Comparison of ENCODE assay signal across 27 cellular contexts in the genomic region with DNA sequence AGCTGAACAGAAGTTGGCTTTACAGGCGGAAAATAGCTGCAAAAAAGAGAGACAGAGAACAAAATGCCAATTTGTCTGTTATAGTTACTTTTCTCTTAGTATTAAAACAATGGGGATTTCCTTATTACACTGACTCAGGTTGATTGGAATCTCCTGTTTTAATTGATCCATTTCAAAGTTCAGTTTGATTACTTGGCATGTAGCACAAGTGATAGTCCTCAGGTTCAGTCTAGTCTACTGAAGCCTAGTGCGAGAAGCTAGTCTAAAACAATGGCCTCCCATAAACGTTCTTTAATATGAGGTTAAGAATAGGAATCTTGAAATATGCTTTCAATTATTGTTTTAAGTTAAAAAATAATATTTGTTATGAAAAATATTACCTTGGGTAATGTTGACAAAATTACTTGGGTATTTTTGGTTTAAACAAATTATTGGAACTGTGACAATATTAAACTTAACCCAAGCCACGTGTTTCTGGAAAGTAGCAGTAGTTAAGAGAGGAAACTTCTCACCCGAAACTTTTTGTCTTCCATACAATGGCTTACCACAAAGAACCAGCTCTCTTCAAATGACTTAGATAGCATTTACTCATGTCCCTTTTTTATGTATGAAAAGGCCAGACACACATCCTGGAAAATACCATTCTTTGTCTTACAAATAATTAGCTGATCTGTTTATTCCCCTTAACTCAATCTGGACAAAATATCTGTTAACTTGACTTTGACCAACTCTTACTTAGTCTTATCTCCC.
DNase-seq lines count a peak whose midpoint lies in the region; ATAC-seq, FAIRE-seq and TF ChIP-seq lines count a peak whose summit lies in the region.
"Had no signal": no experiment of that assay in that cellular context is flagged by ENCODE, and none has a peak within 500 bp of the region (broad histone marks: within the 10 kb centered on the region; RNA-seq: fewer than 3 reads in every experiment).

No MANE protein-coding gene starts in this region.

- H3K4me1 Mint-ChIP-seq in activated T-cell treated with anti-CD3 and anti-CD28 coated beads, Interleukin-2, amount 50 U/mL, for 72 hours (ENCODE audit: low read depth) = no peaks in the 10 kb centered on the region
- H3K4me1 Mint-ChIP-seq in activated T-cell treated with anti-CD3 and anti-CD28 coated beads, Interleukin-2, amount 50 U/mL, for 24 hours (ENCODE audit: low read depth) = peaks cover 1% of the 10 kb centered on the region
- H3K4me1 Mint-ChIP-seq in GM23338 = peaks cover 6% of the 10 kb centered on the region; the same call in 2 of the 3 replicates
- H3K4me1 Mint-ChIP-seq: B cell had no signal

- peak overlapping the region; percentile 54 for H3K27ac Mint-ChIP-seq in activated T-cell treated with anti-CD3 and anti-CD28 coated beads, Interleukin-2, amount 50 U/mL, for 72 hours
- no peak overlapping the region for H3K27ac Mint-ChIP-seq in activated T-cell treated with anti-CD3 and anti-CD28 coated beads, Interleukin-2, amount 50 U/mL, for 24 hours
- peak overlapping the region; percentile 7; the same call in 1 of the 2 replicates for H3K27ac Mint-ChIP-seq in GM23338
- H3K27ac Mint-ChIP-seq: B cell; CD8-positive, alpha-beta T cell had no signal

- DNase-seq in activated T-cell treated with anti-CD3 and anti-CD28 coated beads, Interleukin-2, amount 50 U/mL, for 72 hours = no peak
- no peak for DNase-seq in activated T-cell treated with anti-CD3 and anti-CD28 coated beads, Interleukin-2, amount 50 U/mL, for 24 hours
- DNase-seq in GM23338 (ENCODE audit: low spot score) (no peak), small intestine (peak; percentile 89), Right ventricle myocardium inferior (ENCODE audit: missing footprints) (no peak)
- DNase-seq: Caco-2; CD8-positive, alpha-beta T cell; DMS 273 treated with DMSO at 0.1 percent for 48 hours; DMS79; EL; GDM1; H7; Kasumi-1; NCI-H2029; NCI-H446 treated with DMSO at 0.1 percent for 48 hours; NCI-H526; RPMI8226; SHP77 had no signal

- 36 to 58% (median 39%) methylated on average over 5 of the region's 5 CpGs for WGBS in small intestine, 3 donors

- no peaks in the 10 kb centered on the region for H3K27me3 Mint-ChIP-seq in activated T-cell treated with anti-CD3 and anti-CD28 coated beads, Interleukin-2, amount 50 U/mL, for 72 hours (ENCODE audit: low read depth)
- H3K27me3 Mint-ChIP-seq in activated T-cell treated with anti-CD3 and anti-CD28 coated beads, Interleukin-2, amount 50 U/mL, for 24 hours = no peaks in the 10 kb centered on the region
- no peaks in the 10 kb centered on the region for H3K27me3 Mint-ChIP-seq in GM23338 (ENCODE audit: insufficient read depth, low read depth, poor library complexity)
- H3K27me3 Mint-ChIP-seq: B cell had no signal

- H3K36me3 ChIP-seq in GM23338 (ENCODE audit: insufficient read depth) (no peaks in the 10 kb centered on the region), small intestine (ENCODE audit: control insufficient read depth in 2 of 2, insufficient read depth in 2 of 2, low read length in 2 of 2) (no peaks in the 10 kb centered on the region)

- no peaks in the 10 kb centered on the region for H3K9me3 ChIP-seq in small intestine (ENCODE audit: control insufficient read depth, low read depth)

- H2AFZ ChIP-seq in GM23338 = no peak overlapping the region

- no peak for TF ChIP-seq CTCF in GM23338 (conservative IDR thresholded peaks at IDR 0.05; ENCODE audit: low read depth in 2 of 2)

- H3F3A ChIP-seq in GM23338 (replicated peaks; ENCODE audit: low read depth) = no peaks in the 10 kb centered on the region

- no peaks in the 10 kb centered on the region for H3K79me2 ChIP-seq in GM23338 (replicated peaks; ENCODE audit: insufficient read depth)

- H3K36me3 Mint-ChIP-seq in activated T-cell treated with anti-CD3 and anti-CD28 coated beads, Interleukin-2, amount 50 U/mL, for 72 hours (ENCODE audit: insufficient read depth in 2 of 2) = no peaks in the 10 kb centered on the region
- no peaks in the 10 kb centered on the region for H3K36me3 Mint-ChIP-seq in activated T-cell treated with anti-CD3 and anti-CD28 coated beads, Interleukin-2, amount 50 U/mL, for 24 hours (ENCODE audit: low read depth)
- H3K36me3 Mint-ChIP-seq in GM23338 (ENCODE audit: low read depth) = no peaks in the 10 kb centered on the region
- H3K36me3 Mint-ChIP-seq: CD8-positive, alpha-beta T cell had no signal

- intact Hi-C loops in Right ventricle myocardium inferior (cut with DNase I) = no loop called here

- FAIRE-seq in small intestine (lab: Jason Lieb, UNC) = no peak
- FAIRE-seq: GM12891, GM19239, K562 had no signal

- H3K4me1 ChIP-seq in GM23338 (ENCODE audit: insufficient read depth) (peaks cover 18% of the 10 kb centered on the region), small intestine (ENCODE audit: control insufficient read depth in 2 of 2, insufficient read depth in 1 of 2, low read depth in 1 of 2, low read length in 1 of 2) (peaks cover 2 to 3% of the 10 kb centered on the region in 2 donors)

- no peaks in the 10 kb centered on the region for H3K9me2 ChIP-seq in GM23338 (ENCODE audit: insufficient read depth)

- H3K27ac ChIP-seq in GM23338 (ENCODE audit: low read depth) = no peak overlapping the region
- H3K27ac ChIP-seq in small intestine (ENCODE audit: low read depth in 1 of 2, low read length in 1 of 2) = peak overlapping the region in 1 of 2 donors; percentile 48
- H3K27ac ChIP-seq: 22Rv1, C4-2B had no signal

- H3K27me3 ChIP-seq in GM23338 (ENCODE audit: insufficient read depth) (no peaks in the 10 kb centered on the region), small intestine (ENCODE audit: control insufficient read depth in 2 of 2, insufficient read depth in 2 of 2, low read length in 2 of 2) (no peaks in the 10 kb centered on the region)

- H4K20me1 ChIP-seq in GM23338 (replicated peaks; ENCODE audit: insufficient read depth) = no peaks in the 10 kb centered on the region

- H3K9me3 Mint-ChIP-seq in activated T-cell treated with anti-CD3 and anti-CD28 coated beads, Interleukin-2, amount 50 U/mL, for 72 hours = peaks cover 0 to 3% of the 10 kb centered on the region in 2 donors
- peaks cover 4% of the 10 kb centered on the region for H3K9me3 Mint-ChIP-seq in activated T-cell treated with anti-CD3 and anti-CD28 coated beads, Interleukin-2, amount 50 U/mL, for 24 hours
- H3K9me3 Mint-ChIP-seq in GM23338 = no peaks in the 10 kb centered on the region; the same call in 2 of the 3 replicates

- H3K4me2 ChIP-seq in GM23338 = 0 out of 2 replicates have a peak overlapping the region, but pooled peaks have one; percentile 41

- ATAC-seq in activated T-cell treated with anti-CD3 and anti-CD28 coated beads, Interleukin-2, amount 50 U/mL, for 72 hours (replicated peaks in 1 of 2) = no peak
- no peak for ATAC-seq in GM23338
- peak; percentile 44 for ATAC-seq in HG02973 (IDR thresholded peaks at IDR 0.05; ENCODE audit: unreplicated experiment)
- no peak for ATAC-seq in SK-N-SH treated with all-trans-retinoic acid at 6 μM for 48 hours
- ATAC-seq in HG02642 (IDR thresholded peaks at IDR 0.05; ENCODE audit: poor library complexity, unreplicated experiment) = no peak
- no peak for ATAC-seq in Right ventricle myocardium inferior
- ATAC-seq: CD8-positive, alpha-beta T cell; K562 had no signal

- H3K4me3 ChIP-seq in GM23338 (no peak overlapping the region), small intestine (ENCODE audit: low read depth in 1 of 2, low read length in 2 of 2) (no peak overlapping the region)
- H3K4me3 ChIP-seq: K562 had no signal

- no peak overlapping the region for H3K4me3 Mint-ChIP-seq in activated T-cell treated with anti-CD3 and anti-CD28 coated beads, Interleukin-2, amount 50 U/mL, for 72 hours
- no peak overlapping the region for H3K4me3 Mint-ChIP-seq in activated T-cell treated with anti-CD3 and anti-CD28 coated beads, Interleukin-2, amount 50 U/mL, for 24 hours
- H3K4me3 Mint-ChIP-seq in GM23338 = no peak overlapping the region
- H3K4me3 Mint-ChIP-seq: B cell; CD8-positive, alpha-beta T cell had no signal

TF ChIP-seq in SK-N-SH treated with all-trans-retinoic acid at 6 μM for 48 hours, 23 proteins besides CTCF, POLR2A, EP300 and RAD21 (continues in another document):
- TF ChIP-seq ZC3H10 (CRISPR knock-in tag; IDR thresholded peaks at IDR 0.05) (no peak), ZFP30 (CRISPR knock-in tag; IDR thresholded peaks at IDR 0.05) (no peak), SNAI2 (CRISPR knock-in tag; IDR thresholded peaks at IDR 0.05) (no peak), ZNF70 (CRISPR knock-in tag; IDR thresholded peaks at IDR 0.05) (no peak), ARNTL (CRISPR knock-in tag; IDR thresholded peaks at IDR 0.05; ENCODE audit: borderline replicate concordance, low read depth) (no peak), ZFP3 (CRISPR knock-in tag; IDR thresholded peaks at IDR 0.05) (no peak), ZNF8 (CRISPR knock-in tag; IDR thresholded peaks at IDR 0.05) (no peak), OSR1 (CRISPR knock-in tag; IDR thresholded peaks at IDR 0.05) (no peak)
- TF ChIP-seq, protein P1, sequence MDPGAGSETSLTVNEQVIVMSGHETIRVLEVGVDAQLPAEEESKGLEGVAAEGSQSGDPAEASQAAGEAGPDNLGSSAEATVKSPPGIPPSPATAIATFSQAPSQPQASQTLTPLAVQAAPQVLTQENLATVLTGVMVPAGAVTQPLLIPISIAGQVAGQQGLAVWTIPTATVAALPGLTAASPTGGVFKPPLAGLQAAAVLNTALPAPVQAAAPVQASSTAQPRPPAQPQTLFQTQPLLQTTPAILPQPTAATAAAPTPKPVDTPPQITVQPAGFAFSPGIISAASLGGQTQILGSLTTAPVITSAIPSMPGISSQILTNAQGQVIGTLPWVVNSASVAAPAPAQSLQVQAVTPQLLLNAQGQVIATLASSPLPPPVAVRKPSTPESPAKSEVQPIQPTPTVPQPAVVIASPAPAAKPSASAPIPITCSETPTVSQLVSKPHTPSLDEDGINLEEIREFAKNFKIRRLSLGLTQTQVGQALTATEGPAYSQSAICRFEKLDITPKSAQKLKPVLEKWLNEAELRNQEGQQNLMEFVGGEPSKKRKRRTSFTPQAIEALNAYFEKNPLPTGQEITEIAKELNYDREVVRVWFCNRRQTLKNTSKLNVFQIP (CRISPR knock-in tag; IDR thresholded peaks at IDR 0.05; ENCODE audit: borderline replicate concordance, low read depth) = no peak
- TF ChIP-seq, protein P2, sequence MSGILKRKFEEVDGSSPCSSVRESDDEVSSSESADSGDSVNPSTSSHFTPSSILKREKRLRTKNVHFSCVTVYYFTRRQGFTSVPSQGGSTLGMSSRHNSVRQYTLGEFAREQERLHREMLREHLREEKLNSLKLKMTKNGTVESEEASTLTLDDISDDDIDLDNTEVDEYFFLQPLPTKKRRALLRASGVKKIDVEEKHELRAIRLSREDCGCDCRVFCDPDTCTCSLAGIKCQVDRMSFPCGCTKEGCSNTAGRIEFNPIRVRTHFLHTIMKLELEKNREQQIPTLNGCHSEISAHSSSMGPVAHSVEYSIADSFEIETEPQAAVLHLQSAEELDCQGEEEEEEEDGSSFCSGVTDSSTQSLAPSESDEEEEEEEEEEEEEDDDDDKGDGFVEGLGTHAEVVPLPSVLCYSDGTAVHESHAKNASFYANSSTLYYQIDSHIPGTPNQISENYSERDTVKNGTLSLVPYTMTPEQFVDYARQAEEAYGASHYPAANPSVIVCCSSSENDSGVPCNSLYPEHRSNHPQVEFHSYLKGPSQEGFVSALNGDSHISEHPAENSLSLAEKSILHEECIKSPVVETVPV (CRISPR knock-in tag; IDR thresholded peaks at IDR 0.05) = no peak
